ENCODE assay signal across 12 cellular contexts in the genomic region with DNA sequence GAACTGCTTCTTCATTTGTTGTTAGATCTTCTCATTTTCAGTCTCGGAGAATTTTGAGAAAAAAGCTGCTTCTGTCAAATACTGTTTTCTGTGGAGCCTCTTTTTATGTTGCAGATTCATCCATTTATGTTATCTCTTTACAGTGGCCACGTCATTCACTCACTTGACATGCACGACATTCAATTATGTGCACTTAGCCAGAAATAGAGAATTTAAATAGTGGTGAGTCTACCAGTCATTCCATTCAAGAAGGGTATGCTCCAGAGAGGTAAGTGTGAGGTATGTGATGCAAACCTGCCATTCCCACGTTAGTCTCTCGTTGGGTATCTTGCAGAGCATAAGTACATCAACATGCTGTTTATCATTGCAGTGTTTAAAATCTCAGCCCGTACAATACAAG. TPM values are rescaled to one million over a fixed set of nuclear protein-coding genes. Genes with fewer than 3 reads are reported as not detected.
A peak's percentile ranks its signal among the peaks of the same experiment; 100 is the strongest.
DNase-seq lines count a peak whose midpoint lies in the region; ATAC-seq and TF ChIP-seq lines count a peak whose summit lies in the region.
"Had no signal": no experiment of that assay in that cellular context is flagged by ENCODE, and none has a peak within 500 bp of the region (broad histone marks: within the 10 kb centered on the region; RNA-seq: fewer than 3 reads in every experiment).

No MANE protein-coding gene starts in this region.

- H2AFZ ChIP-seq in GM23338 = no peak overlapping the region

- no peaks in the 10 kb centered on the region for H3K9me2 ChIP-seq in GM23338 (ENCODE audit: insufficient read depth)

- no peak overlapping the region for H3K4me3 ChIP-seq in GM23338
- H3K4me3 ChIP-seq: right atrium auricular region had no signal

- no peak overlapping the region for H3K4me3 Mint-ChIP-seq in GM23338
- no peak overlapping the region for H3K4me3 Mint-ChIP-seq in activated B cell treated with CpG ODN at 0.5 μM for 24 hours
- peak overlapping the region; percentile 9 for H3K4me3 Mint-ChIP-seq in natural killer cell

- H3K79me2 ChIP-seq in GM23338 (replicated peaks; ENCODE audit: insufficient read depth) = peaks cover 100% of the 10 kb centered on the region

- H3K9me3 Mint-ChIP-seq in GM23338 (no peaks in the 10 kb centered on the region), activated B cell treated with CpG ODN at 0.5 μM for 24 hours (no peaks in the 10 kb centered on the region), natural killer cell (no peaks in the 10 kb centered on the region)

- no peaks in the 10 kb centered on the region for H3K27me3 ChIP-seq in GM23338 (ENCODE audit: insufficient read depth)
- H3K27me3 ChIP-seq: right atrium auricular region had no signal

- peaks cover 25% of the 10 kb centered on the region; the same call in 2 of the 3 replicates for H3K36me3 Mint-ChIP-seq in GM23338 (ENCODE audit: low read depth)
- peaks cover 49% of the 10 kb centered on the region for H3K36me3 Mint-ChIP-seq in activated B cell treated with CpG ODN at 0.5 μM for 24 hours (ENCODE audit: low read depth)
- H3K36me3 Mint-ChIP-seq in natural killer cell = peaks cover 9% of the 10 kb centered on the region

- H4K20me1 ChIP-seq in GM23338 (replicated peaks; ENCODE audit: insufficient read depth) = peaks cover 62% of the 10 kb centered on the region

- CTCF ChIA-PET in activated B cell treated with CpG ODN at 0.5 μM for 24 hours (lab: Charles Lee) = no interaction called here

- H3K36me3 ChIP-seq in GM23338 (ENCODE audit: insufficient read depth) = peaks cover 19% of the 10 kb centered on the region; the same call in 1 of the 2 replicates

- peaks cover 20% of the 10 kb centered on the region for H3K4me1 Mint-ChIP-seq in GM23338
- peaks cover 56% of the 10 kb centered on the region for H3K4me1 Mint-ChIP-seq in activated B cell treated with CpG ODN at 0.5 μM for 24 hours
- H3K4me1 Mint-ChIP-seq in natural killer cell = peaks cover 50 to 52% of the 10 kb centered on the region in 2 donors

- H3K4me2 ChIP-seq in GM23338 = no peak overlapping the region

- no peak overlapping the region for H3K27ac ChIP-seq in GM23338 (ENCODE audit: low read depth)
- H3K27ac ChIP-seq: right atrium auricular region had no signal

- no peaks in the 10 kb centered on the region for H3F3A ChIP-seq in GM23338 (replicated peaks; ENCODE audit: low read depth)

- no peak for TF ChIP-seq CTCF in GM23338 (conservative IDR thresholded peaks at IDR 0.05; ENCODE audit: low read depth in 2 of 2)
- no peak for TF ChIP-seq CTCF in activated B cell treated with CpG ODN at 0.5 μM for 24 hours (IDR thresholded peaks at IDR 0.05)
- TF ChIP-seq CTCF in natural killer cell (IDR thresholded peaks at IDR 0.05) = no peak

- peaks cover 11% of the 10 kb centered on the region; the same call in 1 of the 2 replicates for H3K4me1 ChIP-seq in GM23338 (ENCODE audit: insufficient read depth)

- ATAC-seq in GM18858 (IDR thresholded peaks at IDR 0.05; ENCODE audit: unreplicated experiment) = peak; percentile 30
- ATAC-seq in GM23338 = no peak
- ATAC-seq in activated B cell treated with CpG ODN at 0.5 μM for 24 hours (ENCODE audit: low read depth) = no peak
- no peak for ATAC-seq in natural killer cell
- ATAC-seq in HG03521 (IDR thresholded peaks at IDR 0.05; ENCODE audit: unreplicated experiment) = no peak
- ATAC-seq in left cardiac atrium = no peak
- ATAC-seq in HG02759 (IDR thresholded peaks at IDR 0.05; ENCODE audit: unreplicated experiment) = no peak

- H3K27me3 Mint-ChIP-seq in GM23338 (ENCODE audit: insufficient read depth, low read depth, poor library complexity) (peaks cover 3% of the 10 kb centered on the region), activated B cell treated with CpG ODN at 0.5 μM for 24 hours (no peaks in the 10 kb centered on the region), natural killer cell (ENCODE audit: low read depth in 2 of 2) (no peaks in the 10 kb centered on the region)

- DNase-seq in GM23338 (ENCODE audit: low spot score) (no peak), activated B cell treated with CpG ODN at 0.5 μM for 24 hours (no peak), natural killer cell (no peak), left cardiac atrium (no peak)
- DNase-seq in stimulated activated CD4-positive, alpha-beta T cell treated with anti-CD3 and anti-CD28 coated beads, Interleukin-4, amount 100 ng/mL, for 24 hours = no peak
- DNase-seq: activated gamma-delta T cell treated with Interleukin-2 at 50 U/mL for 16 hours; effector CD8-positive, alpha-beta T cell; NCI-H1436 had no signal

- POLR2A ChIA-PET in activated B cell treated with CpG ODN at 0.5 μM for 24 hours (lab: Charles Lee) = interaction anchor here (0.7 to 2.9 kb wide), 4 partner anchors 9 to 31 kb away, joined by 3 to 11 read pairs (median 6); partner anchors contain the start of genes ARPP19 and MYO5A

- intact Hi-C loops in activated B cell treated with CpG ODN at 0.5 μM for 24 hours (cut with micrococcal nuclease) = loop anchor here (2.0 kb wide), 1 partner anchor 92 kb away; no protein-coding TSS in a partner anchor
- intact Hi-C loops in natural killer cell (cut with micrococcal nuclease) = no loop called here
- intact Hi-C loops in left cardiac atrium (cut with DNase I) = no loop called here

- H3K27ac Mint-ChIP-seq in GM23338 = 0 out of 2 replicates have a peak overlapping the region, but pooled peaks have one; percentile 29
- peak overlapping the region; percentile 65 for H3K27ac Mint-ChIP-seq in activated B cell treated with CpG ODN at 0.5 μM for 24 hours
- peak overlapping the region; percentile 72 to 88 for H3K27ac Mint-ChIP-seq in natural killer cell

TF ChIP-seq in GM23338, 12 proteins besides CTCF, POLR2A, EP300 and RAD21:
- TF ChIP-seq, protein P1, sequence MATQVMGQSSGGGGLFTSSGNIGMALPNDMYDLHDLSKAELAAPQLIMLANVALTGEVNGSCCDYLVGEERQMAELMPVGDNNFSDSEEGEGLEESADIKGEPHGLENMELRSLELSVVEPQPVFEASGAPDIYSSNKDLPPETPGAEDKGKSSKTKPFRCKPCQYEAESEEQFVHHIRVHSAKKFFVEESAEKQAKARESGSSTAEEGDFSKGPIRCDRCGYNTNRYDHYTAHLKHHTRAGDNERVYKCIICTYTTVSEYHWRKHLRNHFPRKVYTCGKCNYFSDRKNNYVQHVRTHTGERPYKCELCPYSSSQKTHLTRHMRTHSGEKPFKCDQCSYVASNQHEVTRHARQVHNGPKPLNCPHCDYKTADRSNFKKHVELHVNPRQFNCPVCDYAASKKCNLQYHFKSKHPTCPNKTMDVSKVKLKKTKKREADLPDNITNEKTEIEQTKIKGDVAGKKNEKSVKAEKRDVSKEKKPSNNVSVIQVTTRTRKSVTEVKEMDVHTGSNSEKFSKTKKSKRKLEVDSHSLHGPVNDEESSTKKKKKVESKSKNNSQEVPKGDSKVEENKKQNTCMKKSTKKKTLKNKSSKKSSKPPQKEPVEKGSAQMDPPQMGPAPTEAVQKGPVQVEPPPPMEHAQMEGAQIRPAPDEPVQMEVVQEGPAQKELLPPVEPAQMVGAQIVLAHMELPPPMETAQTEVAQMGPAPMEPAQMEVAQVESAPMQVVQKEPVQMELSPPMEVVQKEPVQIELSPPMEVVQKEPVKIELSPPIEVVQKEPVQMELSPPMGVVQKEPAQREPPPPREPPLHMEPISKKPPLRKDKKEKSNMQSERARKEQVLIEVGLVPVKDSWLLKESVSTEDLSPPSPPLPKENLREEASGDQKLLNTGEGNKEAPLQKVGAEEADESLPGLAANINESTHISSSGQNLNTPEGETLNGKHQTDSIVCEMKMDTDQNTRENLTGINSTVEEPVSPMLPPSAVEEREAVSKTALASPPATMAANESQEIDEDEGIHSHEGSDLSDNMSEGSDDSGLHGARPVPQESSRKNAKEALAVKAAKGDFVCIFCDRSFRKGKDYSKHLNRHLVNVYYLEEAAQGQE (IDR thresholded peaks at IDR 0.05; ENCODE audit: unreplicated experiment) = no peak

RNA-seq across cellular contexts. Expression of gene ARPP19, which starts 9.8 kb away (rescaled TPM):
- 192 and 193 TPM in 2 replicates for total RNA-seq in GM23338 (2014; rRNA removed; shearing (Covaris generic))
- 78.3 and 79.6 TPM in 2 replicates for polyA plus RNA-seq in GM23338 (2016; fragmentation: Nextera tagmentation; extraction: Ambion mirVana)
- 145 and 153 TPM in 2 replicates for total RNA-seq in activated B cell treated with CpG ODN at 0.5 μM for 24 hours
- 100 to 1,000 TPM; 110 to 147 (median 121) TPM for total RNA-seq in natural killer cell
- total RNA-seq in left cardiac atrium = 100 to 1,000 TPM; 138 to 153 TPM

RNA-seq across cellular contexts. Expression of gene MYO5A, which starts 30.3 kb away (rescaled TPM):
- 30.2 and 31.8 TPM in 2 replicates for total RNA-seq in GM23338 (2014; rRNA removed; shearing (Covaris generic))
- 5.6 and 5.7 TPM in 2 replicates for polyA plus RNA-seq in GM23338 (2016; fragmentation: Nextera tagmentation; extraction: Ambion mirVana)
- total RNA-seq in activated B cell treated with CpG ODN at 0.5 μM for 24 hours (41.7 and 49.1 TPM in 2 replicates), natural killer cell (10 to 100 TPM; 42.8 to 51.5 (median 44.4) TPM), left cardiac atrium (10 to 100 TPM; 18.1 to 19.4 TPM)

Comparison
In these comparisons a context has a peak if more than half of its experiments do, and no peak if none do; other contexts are left out.
1. H3K27ac Mint-ChIP-seq: peak in every context shown above with its lines; median percentile 80 in natural killer cell; 65 in activated B cell treated with CpG ODN at 0.5 μM for 24 hours; 29 in GM23338.